16 cellular contexts compared by ENCODE assay signal in genomic region chr10:47206449-47207279, GRCh38.
A peak's percentile ranks its signal among the peaks of the same experiment; 100 is the strongest.
DNase-seq lines count a peak whose midpoint lies in the region; ATAC-seq and TF ChIP-seq lines count a peak whose summit lies in the region.
"Had no signal": no experiment of that assay in that cellular context is flagged by ENCODE, and none has a peak within 500 bp of the region (broad histone marks: within the 10 kb centered on the region; RNA-seq: fewer than 3 reads in every experiment).

No MANE protein-coding gene starts in this region.

- no peaks in the 10 kb centered on the region for H3K27me3 Mint-ChIP-seq in CD4-positive, CD25-positive, alpha-beta regulatory T cell
- no peaks in the 10 kb centered on the region for H3K27me3 Mint-ChIP-seq in activated CD8-positive, alpha-beta T cell treated with anti-CD3 and anti-CD28 coated beads for 36 hours

- H3K27me3 ChIP-seq in CD4-positive, CD25-positive, alpha-beta regulatory T cell (ENCODE audit: control insufficient read depth, insufficient read depth, low read length), result no peaks in the 10 kb centered on the region
- H3K27me3 ChIP-seq in psoas muscle (ENCODE audit: insufficient read depth in 3 of 3, low read length in 2 of 3), result no peaks in the 10 kb centered on the region
- H3K27me3 ChIP-seq: esophagus muscularis mucosa, right lobe of liver, SJCRH30 had no signal

- no peaks in the 10 kb centered on the region for H3K9me3 ChIP-seq in CD4-positive, CD25-positive, alpha-beta regulatory T cell (ENCODE audit: control insufficient read depth in 2 of 2, low read length in 2 of 2)
- H3K9me3 ChIP-seq in psoas muscle, result no peaks in the 10 kb centered on the region
- H3K9me3 ChIP-seq: esophagus muscularis mucosa, right lobe of liver, SJCRH30 had no signal

- peak overlapping the region; percentile 25 for H3K27ac ChIP-seq in CD4-positive, CD25-positive, alpha-beta regulatory T cell (ENCODE audit: insufficient read depth, low read length, poor library complexity, severe bottlenecking)
- no peak overlapping the region for H3K27ac ChIP-seq in psoas muscle
- H3K27ac ChIP-seq: esophagus muscularis mucosa, right lobe of liver, SJCRH30, VCaP had no signal

- intact Hi-C loops in activated CD8-positive, alpha-beta T cell treated with anti-CD3 and anti-CD28 coated beads for 36 hours (cut with micrococcal nuclease), result loop anchor here (5.0 kb wide), 1 partner anchor 51 kb away; no protein-coding TSS in a partner anchor
- intact Hi-C loops in psoas muscle (cut with DNase I), result no loop called here

- H3K9me3 Mint-ChIP-seq in CD4-positive, CD25-positive, alpha-beta regulatory T cell, result peaks cover 0 to 3% (median 0%) of the 10 kb centered on the region in 7 donors
- H3K9me3 Mint-ChIP-seq in activated CD8-positive, alpha-beta T cell treated with anti-CD3 and anti-CD28 coated beads for 36 hours, result peaks cover 11% of the 10 kb centered on the region

- peak overlapping the region; percentile 81 to 98 (median 93) for H3K27ac Mint-ChIP-seq in CD4-positive, CD25-positive, alpha-beta regulatory T cell
- peak overlapping the region; percentile 95 for H3K27ac Mint-ChIP-seq in activated CD8-positive, alpha-beta T cell treated with anti-CD3 and anti-CD28 coated beads for 36 hours

- POLR2A ChIA-PET in activated CD8-positive, alpha-beta T cell treated with anti-CD3 and anti-CD28 coated beads for 36 hours (lab: Charles Lee), result interaction anchor here (0.7 to 1.3 kb wide), 5 partner anchors 14 to 130 kb away, joined by 3 to 4 read pairs (median 3); no protein-coding TSS in a partner anchor

- DNase-seq in CD4-positive, CD25-positive, alpha-beta regulatory T cell, result peak in 2 of 3 donors; percentile 46 to 56
- DNase-seq in activated CD8-positive, alpha-beta T cell treated with anti-CD3 and anti-CD28 coated beads for 36 hours, result peak; percentile 49
- DNase-seq in iris pigment epithelial cell (ENCODE audit: low read depth) (peak; percentile 13), psoas muscle (no peak), NCI-H1930 (lab: John Stamatoyannopoulos, UW) (no peak), NCI-H526 (lab: John Stamatoyannopoulos, UW) (no peak)
- DNase-seq in stimulated activated CD4-positive, alpha-beta T cell treated with anti-CD3 and anti-CD28 coated beads, Interleukin-4, amount 100 ng/mL, for 4 hours, result no peak
- DNase-seq: hypothalamus, NCI-H2029, nephron progenitor cell, right lobe of liver, SJCRH30 had no signal

- CTCF ChIA-PET in activated CD8-positive, alpha-beta T cell treated with anti-CD3 and anti-CD28 coated beads for 36 hours (lab: Charles Lee), result interaction anchor here (1.0 to 1.2 kb wide), 2 partner anchors 54 to 59 kb away, joined by 3 read pairs; no protein-coding TSS in a partner anchor

- H3K4me1 Mint-ChIP-seq in CD4-positive, CD25-positive, alpha-beta regulatory T cell, result peaks cover 0 to 59% (median 23%) of the 10 kb centered on the region in 4 donors
- peaks cover 58% of the 10 kb centered on the region for H3K4me1 Mint-ChIP-seq in activated CD8-positive, alpha-beta T cell treated with anti-CD3 and anti-CD28 coated beads for 36 hours (ENCODE audit: low read depth)

- 58 to 72% (median 61%) methylated on average over 3 of the region's 3 CpGs for WGBS in psoas muscle, 3 donors

- H3K4me3 ChIP-seq in CD4-positive, CD25-positive, alpha-beta regulatory T cell (ENCODE audit: low read depth, low read length), result peak overlapping the region; percentile 54
- H3K4me3 ChIP-seq in psoas muscle, result no peak overlapping the region
- H3K4me3 ChIP-seq: esophagus muscularis mucosa, right lobe of liver, SJCRH30 had no signal

- peak; percentile 78 for ATAC-seq in CD4-positive, CD25-positive, alpha-beta regulatory T cell (ENCODE audit: low read depth in 2 of 2)
- peak; percentile 64 for ATAC-seq in GM19023 (IDR thresholded peaks at IDR 0.05; ENCODE audit: unreplicated experiment)
- ATAC-seq in activated CD8-positive, alpha-beta T cell treated with anti-CD3 and anti-CD28 coated beads for 36 hours, result peak; percentile 86
- no peak for ATAC-seq in psoas muscle

- TF ChIP-seq CTCF in activated CD8-positive, alpha-beta T cell treated with anti-CD3 and anti-CD28 coated beads for 36 hours (IDR thresholded peaks at IDR 0.05), result no peak
- no peak for TF ChIP-seq CTCF in psoas muscle (IDR thresholded peaks at IDR 0.05)

- H3K4me3 Mint-ChIP-seq in CD4-positive, CD25-positive, alpha-beta regulatory T cell, result peak overlapping the region; percentile 13 to 77 (median 63)
- H3K4me3 Mint-ChIP-seq in activated CD8-positive, alpha-beta T cell treated with anti-CD3 and anti-CD28 coated beads for 36 hours, result peak overlapping the region; percentile 51
- H3K4me3 Mint-ChIP-seq: CD14-positive monocyte, nephron progenitor cell had no signal

- H3K4me1 ChIP-seq in CD4-positive, CD25-positive, alpha-beta regulatory T cell (ENCODE audit: control insufficient read depth, insufficient read depth, low read length, poor library complexity, severe bottlenecking), result peaks cover 15% of the 10 kb centered on the region
- no peaks in the 10 kb centered on the region for H3K4me1 ChIP-seq in psoas muscle
- H3K4me1 ChIP-seq: esophagus muscularis mucosa, right lobe of liver, SJCRH30 had no signal

- no peaks in the 10 kb centered on the region for H3K36me3 Mint-ChIP-seq in CD4-positive, CD25-positive, alpha-beta regulatory T cell
- peaks cover 8% of the 10 kb centered on the region for H3K36me3 Mint-ChIP-seq in activated CD8-positive, alpha-beta T cell treated with anti-CD3 and anti-CD28 coated beads for 36 hours (ENCODE audit: low read depth)
- H3K36me3 Mint-ChIP-seq: CD14-positive monocyte had no signal

- H3K36me3 ChIP-seq in CD4-positive, CD25-positive, alpha-beta regulatory T cell (ENCODE audit: control insufficient read depth, insufficient read depth, low read length), result no peaks in the 10 kb centered on the region
- no peaks in the 10 kb centered on the region for H3K36me3 ChIP-seq in psoas muscle (ENCODE audit: insufficient read depth in 1 of 2, low read depth in 1 of 2)
- H3K36me3 ChIP-seq: esophagus muscularis mucosa, right lobe of liver, SJCRH30 had no signal

Comparison
In these comparisons a context has a peak if more than half of its experiments do, and no peak if none do; other contexts are left out.
1. ATAC-seq: peak in CD4-positive, CD25-positive, alpha-beta regulatory T cell (2 of 2), GM19023 (single experiment) and activated CD8-positive, alpha-beta T cell treated with anti-CD3 and anti-CD28 coated beads for 36 hours (single experiment); none in psoas muscle (0 of 4).
2. DNase-seq: peak in CD4-positive, CD25-positive, alpha-beta regulatory T cell (2 of 3), activated CD8-positive, alpha-beta T cell treated with anti-CD3 and anti-CD28 coated beads for 36 hours (single experiment) and iris pigment epithelial cell (single experiment); none in psoas muscle (0 of 2), stimulated activated CD4-positive, alpha-beta T cell treated with anti-CD3 and anti-CD28 coated beads, Interleukin-4, amount 100 ng/mL, for 4 hours (0 of 2), NCI-H1930 (0 of 2) and NCI-H526 (0 of 2).